15 cellular contexts compared by ENCODE assay signal in genomic region chr6:166830891-166831363, GRCh38.
A peak's percentile ranks its signal among the peaks of the same experiment; 100 is the strongest.
DNase-seq lines count a peak whose midpoint lies in the region; ATAC-seq lines count a peak whose summit lies in the region.
"Had no signal": no experiment of that assay in that cellular context is flagged by ENCODE, and none has a peak within 500 bp of the region (broad histone marks: within the 10 kb centered on the region; RNA-seq: fewer than 3 reads in every experiment).

No MANE protein-coding gene starts in this region.

- no peak for DNase-seq in T-helper 17 cell
- DNase-seq in DMS79 treated with DMSO at 0.1 percent for 48 hours (lab: John Stamatoyannopoulos, UW), result no peak
- no peak for DNase-seq in NCI-H446 (lab: John Stamatoyannopoulos, UW)
- no peak for DNase-seq in activated naive CD4-positive, alpha-beta T cell treated with anti-CD3 and anti-CD28 coated beads for 36 hours
- no peak for DNase-seq in CD8-positive, alpha-beta memory T cell
- DNase-seq: activated CD4-positive, alpha-beta T cell treated with anti-CD3 and anti-CD28 coated beads, Interleukin-2, amount 10 ng/mL, durations not matched to agents 7 days and 5 days; activated naive CD4-positive, alpha-beta T cell treated with anti-CD3 and anti-CD28 coated beads, Interleukin-2, amount 50 U/mL, for 16 hours; DND-41; T-cell had no signal

- ATAC-seq in GM18861 (IDR thresholded peaks at IDR 0.05; ENCODE audit: unreplicated experiment), result peak; percentile 12
- ATAC-seq in GM19455 (IDR thresholded peaks at IDR 0.05; ENCODE audit: unreplicated experiment), result peak; percentile 20
- ATAC-seq in HG02885 (IDR thresholded peaks at IDR 0.05; ENCODE audit: poor library complexity, unreplicated experiment), result peak; percentile 22
- no peak for ATAC-seq in T-helper 17 cell
- ATAC-seq: GM23338, Panc1, T-cell had no signal

- H3K4me3 ChIP-seq in CD8-positive, alpha-beta memory T cell (ENCODE audit: low read length), result no peak overlapping the region
- H3K4me3 ChIP-seq: GM23338, right atrium auricular region had no signal

- H3K27me3 Mint-ChIP-seq in T-helper 17 cell, result no peaks in the 10 kb centered on the region
- no peaks in the 10 kb centered on the region for H3K27me3 Mint-ChIP-seq in activated naive CD4-positive, alpha-beta T cell treated with anti-CD3 and anti-CD28 coated beads for 36 hours (ENCODE audit: low read depth)
- no peaks in the 10 kb centered on the region for H3K27me3 Mint-ChIP-seq in CD8-positive, alpha-beta memory T cell
- H3K27me3 Mint-ChIP-seq: activated CD4-positive, alpha-beta T cell treated with anti-CD3 and anti-CD28 coated beads, Interleukin-2, amount 10 ng/mL, durations not matched to agents 7 days and 5 days; T-cell had no signal

- H3K9me3 Mint-ChIP-seq in activated naive CD4-positive, alpha-beta T cell treated with anti-CD3 and anti-CD28 coated beads for 36 hours, result no peaks in the 10 kb centered on the region
- peaks cover 0 to 2% (median 0%) of the 10 kb centered on the region in 5 donors for H3K9me3 Mint-ChIP-seq in CD8-positive, alpha-beta memory T cell
- H3K9me3 Mint-ChIP-seq: GM23338 had no signal

- H3K9me3 ChIP-seq in T-helper 17 cell (ENCODE audit: control insufficient read depth, low read length, poor library complexity, severe bottlenecking), result no peaks in the 10 kb centered on the region
- H3K9me3 ChIP-seq in CD8-positive, alpha-beta memory T cell (ENCODE audit: low read length), result no peaks in the 10 kb centered on the region
- H3K9me3 ChIP-seq: right atrium auricular region had no signal

- H3K4me3 Mint-ChIP-seq in T-helper 17 cell, result no peak overlapping the region
- H3K4me3 Mint-ChIP-seq in activated naive CD4-positive, alpha-beta T cell treated with anti-CD3 and anti-CD28 coated beads for 36 hours, result no peak overlapping the region
- no peak overlapping the region for H3K4me3 Mint-ChIP-seq in CD8-positive, alpha-beta memory T cell
- H3K4me3 Mint-ChIP-seq: activated CD4-positive, alpha-beta T cell treated with anti-CD3 and anti-CD28 coated beads, Interleukin-2, amount 10 ng/mL, durations not matched to agents 7 days and 5 days; GM23338; T-cell had no signal

- H3K4me1 ChIP-seq in CD8-positive, alpha-beta memory T cell (ENCODE audit: insufficient read depth, low read length), result no peaks in the 10 kb centered on the region
- H3K4me1 ChIP-seq: right atrium auricular region had no signal

- H3K36me3 ChIP-seq in CD8-positive, alpha-beta memory T cell (ENCODE audit: insufficient read depth, low read length), result no peaks in the 10 kb centered on the region
- H3K36me3 ChIP-seq: right atrium auricular region had no signal

- H3K27ac ChIP-seq in CD8-positive, alpha-beta memory T cell (ENCODE audit: low read depth, low read length), result no peak overlapping the region
- H3K27ac ChIP-seq: right atrium auricular region had no signal

- peak overlapping the region; percentile 76 for H3K27ac Mint-ChIP-seq in T-helper 17 cell
- H3K27ac Mint-ChIP-seq in activated naive CD4-positive, alpha-beta T cell treated with anti-CD3 and anti-CD28 coated beads for 36 hours, result no peak overlapping the region
- no peak overlapping the region for H3K27ac Mint-ChIP-seq in CD8-positive, alpha-beta memory T cell
- H3K27ac Mint-ChIP-seq: activated CD4-positive, alpha-beta T cell treated with anti-CD3 and anti-CD28 coated beads, Interleukin-2, amount 10 ng/mL, durations not matched to agents 7 days and 5 days; GM23338; T-cell had no signal

- POLR2A ChIA-PET in CD8-positive, alpha-beta memory T cell (lab: Charles Lee), result no interaction called here

- CTCF ChIA-PET in activated naive CD4-positive, alpha-beta T cell treated with anti-CD3 and anti-CD28 coated beads for 36 hours (lab: Charles Lee), result no interaction called here
- CTCF ChIA-PET in CD8-positive, alpha-beta memory T cell (lab: Charles Lee), result no interaction called here

- peaks cover 11% of the 10 kb centered on the region for H3K4me1 Mint-ChIP-seq in T-helper 17 cell
- H3K4me1 Mint-ChIP-seq in activated naive CD4-positive, alpha-beta T cell treated with anti-CD3 and anti-CD28 coated beads for 36 hours (ENCODE audit: low read depth), result peaks cover 4% of the 10 kb centered on the region
- no peaks in the 10 kb centered on the region for H3K4me1 Mint-ChIP-seq in CD8-positive, alpha-beta memory T cell

- H3K36me3 Mint-ChIP-seq in T-helper 17 cell (ENCODE audit: low read depth), result peaks cover 5% of the 10 kb centered on the region
- no peaks in the 10 kb centered on the region for H3K36me3 Mint-ChIP-seq in activated naive CD4-positive, alpha-beta T cell treated with anti-CD3 and anti-CD28 coated beads for 36 hours (ENCODE audit: low read depth)
- H3K36me3 Mint-ChIP-seq in CD8-positive, alpha-beta memory T cell, result peaks cover 0 to 15% (median 0%) of the 10 kb centered on the region in 3 donors
- H3K36me3 Mint-ChIP-seq: T-cell had no signal

- H3K27me3 ChIP-seq in CD8-positive, alpha-beta memory T cell (ENCODE audit: insufficient read depth, low read length, poor library complexity, severe bottlenecking), result no peaks in the 10 kb centered on the region
- H3K27me3 ChIP-seq: right atrium auricular region had no signal

- intact Hi-C loops in activated naive CD4-positive, alpha-beta T cell treated with anti-CD3 and anti-CD28 coated beads for 36 hours (cut with micrococcal nuclease), result no loop called here
